In genomic region chr3:125072749-125073404, GRCh38 we compare ENCODE assay signal across 13 cellular contexts.
"Had no signal": no experiment of that assay in that cellular context is flagged by ENCODE, and none has a peak within 500 bp of the region (broad histone marks: within the 10 kb centered on the region; RNA-seq: fewer than 3 reads in every experiment).

No MANE protein-coding gene starts in this region.

- H3K4me1 ChIP-seq: tibial artery, vagina had no signal

- H3K4me3 ChIP-seq: ovary, skin epidermis, tibial artery, vagina had no signal

- H3K27me3 ChIP-seq: ovary, tibial artery, vagina had no signal

- H3K36me3 ChIP-seq: ovary, tibial artery, vagina had no signal

- ATAC-seq: activated T-helper 17 cell treated with anti-CD3 and anti-CD28 coated beads, Interleukin-2, amount 50 U/mL, for 72 hours; effector memory CD8-positive, alpha-beta T cell; stimulated activated memory B cell treated with anti-CD40 and anti-IgM and Interleukin-4, amounts not matched to agents 10 μg/mL and 1 μg/mL and 100 μg/mL, for 72 hours had no signal

- H3K27ac ChIP-seq: epithelial cell of prostate, ovary, skin epidermis, tibial artery, vagina had no signal

- H3K9me3 ChIP-seq: ovary, tibial artery, vagina had no signal

- DNase-seq: activated B cell treated with CpG ODN at 0.5 μM for 24 hours; activated CD4-positive, alpha-beta T cell treated with anti-CD3 and anti-CD28 coated beads, Interleukin-2, amount 10 ng/mL, durations not matched to agents 7 days and 5 days; activated naive CD4-positive, alpha-beta T cell treated with anti-CD3 and anti-CD28 coated beads for 36 hours; activated T-cell treated with anti-CD3 and anti-CD28 coated beads for 4 hours; effector memory CD8-positive, alpha-beta T cell; kidney; ovary; tibial artery had no signal
